Comparison of ENCODE assay signal across 19 cellular contexts in genomic region chr11:33588056-33588455, GRCh38.
"Had no signal": no experiment of that assay in that cellular context is flagged by ENCODE, and none has a peak within 500 bp of the region (broad histone marks: within the 10 kb centered on the region; RNA-seq: fewer than 3 reads in every experiment).

No MANE protein-coding gene starts in this region.

- H3K27me3 ChIP-seq: body of pancreas, ovary, thyroid gland had no signal

- H3K4me3 ChIP-seq: body of pancreas, esophagus squamous epithelium, ovary, thyroid gland had no signal

- H3K36me3 ChIP-seq: esophagus squamous epithelium, ovary, thyroid gland, WERI-Rb-1 had no signal

- DNase-seq: activated CD4-positive, alpha-beta memory T cell treated with anti-CD3 and anti-CD28 coated beads, Interleukin-2, amount 10 ng/mL, durations not matched to agents 7 days and 5 days; activated CD4-positive, alpha-beta T cell treated with anti-CD3 and anti-CD28 coated beads for 36 hours; activated effector memory CD4-positive, alpha-beta T cell treated with Interleukin-2 at 50 U/mL for 16 hours; activated naive CD4-positive, alpha-beta T cell treated with anti-CD3 and anti-CD28 coated beads, Interleukin-2, amount 50 U/mL, for 16 hours; activated T-cell treated with anti-CD3 and anti-CD28 coated beads, Interleukin-2, amount 50 U/mL, for 4 hours; amniotic stem cell; body of pancreas; central memory CD4-positive, alpha-beta T cell; cortex of kidney; effector CD8-positive, alpha-beta T cell; esophagus squamous epithelium; foreskin melanocyte; left colon; naive B cell; ovary; stimulated activated CD4-positive, alpha-beta T cell treated with anti-CD3 and anti-CD28 coated beads, Interleukin-12 subunit alpha, Interleukin-12 subunit beta, amount 100 ng/mL, for 4 hours; thyroid gland; WERI-Rb-1 had no signal

- H3K9me3 ChIP-seq: body of pancreas, esophagus squamous epithelium, thyroid gland had no signal

- FAIRE-seq: endothelial cell of umbilical vein had no signal

- H3K27ac ChIP-seq: body of pancreas, esophagus squamous epithelium, ovary, thyroid gland, WERI-Rb-1 had no signal

- H3K4me1 ChIP-seq: body of pancreas, esophagus squamous epithelium, thyroid gland had no signal
